In the genomic region with DNA sequence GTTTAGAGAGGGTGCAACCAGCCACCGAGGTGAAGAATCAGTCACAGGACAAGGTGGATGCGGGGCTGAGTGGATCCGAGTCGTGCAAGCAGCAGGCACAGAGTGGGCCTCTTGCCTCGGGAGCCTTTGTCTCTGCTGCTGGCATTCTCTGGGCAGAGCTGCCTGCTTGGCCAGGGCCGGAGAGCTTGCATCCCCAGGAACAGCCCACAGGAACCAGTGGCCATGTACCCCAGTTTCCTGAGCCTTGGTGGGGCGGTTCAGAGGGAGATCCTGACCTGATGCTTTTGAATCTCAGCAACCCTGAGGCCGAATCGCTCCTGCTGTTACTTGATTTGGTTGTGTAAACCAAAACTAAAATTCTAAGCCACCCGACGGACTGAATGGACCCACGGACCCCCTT, we compare ENCODE assay signal across 21 cellular contexts.
"Had no signal": no experiment of that assay in that cellular context is flagged by ENCODE, and none has a peak within 500 bp of the region (broad histone marks: within the 10 kb centered on the region; RNA-seq: fewer than 3 reads in every experiment).

No MANE protein-coding gene starts in this region.

- H3K36me3 ChIP-seq: heart left ventricle, lower lobe of right lung, sigmoid colon, tibial artery, upper lobe of left lung, uterus had no signal

- H3K27me3 ChIP-seq: uterus had no signal

- H3K4me1 Mint-ChIP-seq: stimulated activated effector memory CD8-positive, alpha-beta T cell treated with anti-CD3 and anti-CD28 coated beads, Interleukin-12 subunit alpha, Interleukin-12 subunit beta, amount 100 ng/mL, for 72 hours had no signal

- H3K4me3 ChIP-seq: heart left ventricle, lower lobe of right lung, sigmoid colon, skin epidermis, tibial artery, upper lobe of left lung, uterus had no signal

- H3K36me3 Mint-ChIP-seq: memory B cell; naive B cell; stimulated activated effector memory CD8-positive, alpha-beta T cell treated with anti-CD3 and anti-CD28 coated beads, Interleukin-12 subunit alpha, Interleukin-12 subunit beta, amount 100 ng/mL, for 72 hours had no signal

- H3K27ac Mint-ChIP-seq: memory B cell; naive B cell; nephron; stimulated activated effector memory CD8-positive, alpha-beta T cell treated with anti-CD3 and anti-CD28 coated beads, Interleukin-12 subunit alpha, Interleukin-12 subunit beta, amount 100 ng/mL, for 72 hours had no signal

- FAIRE-seq: endometrium, frontal cortex had no signal

- ATAC-seq: esophagus mucosa; heart left ventricle; lower lobe of right lung; stimulated activated effector memory CD8-positive, alpha-beta T cell treated with anti-CD3 and anti-CD28 coated beads, Interleukin-12 subunit alpha, Interleukin-12 subunit beta, amount 100 ng/mL, for 72 hours; stimulated activated naive CD8-positive, alpha-beta T cell treated with anti-CD3 and anti-CD28 coated beads, Interleukin-15, Interleukin-2, amounts not matched to agents 100 U/mL and 50 U/mL, for 24 hours had no signal

- DNase-seq: effector memory CD4-positive, alpha-beta T cell; heart left ventricle; hypothalamus; islet precursor cell; lower lobe of right lung; naive B cell; sigmoid colon; stimulated activated CD4-positive, alpha-beta T cell treated with anti-CD3 and anti-CD28 coated beads, Interleukin-12 subunit alpha, Interleukin-12 subunit beta, amount 100 ng/mL, for 4 hours; stimulated activated CD4-positive, alpha-beta T cell treated with anti-CD3 and anti-CD28 coated beads, Interleukin-2, amount 100 ng/mL, for 48 hours; stimulated activated CD8-positive, alpha-beta memory T cell treated with anti-CD3 and anti-CD28 coated beads, Interleukin-4, amount 100 ng/mL, for 48 hours; stimulated activated naive CD8-positive, alpha-beta T cell treated with anti-CD3 and anti-CD28 coated beads, Interleukin-15, Interleukin-2, amounts not matched to agents 100 U/mL and 50 U/mL, for 24 hours; tibial artery; uterus had no signal

- H3K27ac ChIP-seq: heart left ventricle, lower lobe of right lung, sigmoid colon, skin epidermis, tibial artery, upper lobe of left lung, uterus had no signal

- H3K9me3 Mint-ChIP-seq: memory B cell; naive B cell; nephron; stimulated activated effector memory CD8-positive, alpha-beta T cell treated with anti-CD3 and anti-CD28 coated beads, Interleukin-12 subunit alpha, Interleukin-12 subunit beta, amount 100 ng/mL, for 72 hours had no signal

- H3K4me3 Mint-ChIP-seq: memory B cell; naive B cell; nephron; stimulated activated effector memory CD8-positive, alpha-beta T cell treated with anti-CD3 and anti-CD28 coated beads, Interleukin-12 subunit alpha, Interleukin-12 subunit beta, amount 100 ng/mL, for 72 hours had no signal

- H3K9me3 ChIP-seq: heart left ventricle, lower lobe of right lung, sigmoid colon, tibial artery, upper lobe of left lung, uterus had no signal
